Comparison of ENCODE assay signal across 8 cellular contexts in genomic region chrX:108224727-108225455, GRCh38.
A peak's percentile ranks its signal among the peaks of the same experiment; 100 is the strongest.
DNase-seq lines count a peak whose midpoint lies in the region; ATAC-seq, FAIRE-seq and TF ChIP-seq lines count a peak whose summit lies in the region.

No MANE protein-coding gene starts in this region.

- peak; percentile 87 for FAIRE-seq in GM12891 (lab: Jason Lieb, UNC)

- no peaks in the 10 kb centered on the region for H3K79me2 ChIP-seq in parathyroid adenoma

- no peak overlapping the region for H3K9ac ChIP-seq in NT2/D1 (ENCODE audit: insufficient read length, low read depth)
- H3K9ac ChIP-seq in parathyroid adenoma: no peak overlapping the region

- H3K9me3 ChIP-seq in NT2/D1 (ENCODE audit: insufficient read depth, low read length) (no peaks in the 10 kb centered on the region), parathyroid adenoma (ENCODE audit: control insufficient read depth, low read length) (no peaks in the 10 kb centered on the region)

- no peaks in the 10 kb centered on the region for H3K4me1 ChIP-seq in NT2/D1 (ENCODE audit: insufficient read depth, insufficient read length)
- H3K4me1 ChIP-seq in parathyroid adenoma: no peaks in the 10 kb centered on the region

- no peak overlapping the region for H3K27ac Mint-ChIP-seq in stimulated activated effector memory CD8-positive, alpha-beta T cell treated with anti-CD3 and anti-CD28 coated beads, Interleukin-12 subunit alpha, Interleukin-12 subunit beta, amount 100 ng/mL, for 72 hours

- no peak overlapping the region for H3K27ac ChIP-seq in parathyroid adenoma

- TF ChIP-seq POLR2A in GM12891 (IDR thresholded peaks at IDR 0.05; ENCODE audit: low read depth, low read length): no peak
- TF ChIP-seq POLR2A in erythroblast (IDR thresholded peaks at IDR 0.05; ENCODE audit: low read length): no peak

- H3K36me3 Mint-ChIP-seq in stimulated activated effector memory CD8-positive, alpha-beta T cell treated with anti-CD3 and anti-CD28 coated beads, Interleukin-12 subunit alpha, Interleukin-12 subunit beta, amount 100 ng/mL, for 72 hours: no peaks in the 10 kb centered on the region

- H3K4me3 Mint-ChIP-seq in stimulated activated effector memory CD8-positive, alpha-beta T cell treated with anti-CD3 and anti-CD28 coated beads, Interleukin-12 subunit alpha, Interleukin-12 subunit beta, amount 100 ng/mL, for 72 hours: no peak overlapping the region

- peak; percentile 88 for ATAC-seq in HG03354 (IDR thresholded peaks at IDR 0.05; ENCODE audit: poor library complexity, severe bottlenecking, unreplicated experiment)
- ATAC-seq in stimulated activated effector memory CD8-positive, alpha-beta T cell treated with anti-CD3 and anti-CD28 coated beads, Interleukin-12 subunit alpha, Interleukin-12 subunit beta, amount 100 ng/mL, for 72 hours: no peak

- no peaks in the 10 kb centered on the region for H3K9me3 Mint-ChIP-seq in stimulated activated effector memory CD8-positive, alpha-beta T cell treated with anti-CD3 and anti-CD28 coated beads, Interleukin-12 subunit alpha, Interleukin-12 subunit beta, amount 100 ng/mL, for 72 hours

- no peak overlapping the region for H3K4me2 ChIP-seq in parathyroid adenoma (ENCODE audit: low read length)

- no peak overlapping the region for H2AFZ ChIP-seq in parathyroid adenoma

- H3K27me3 ChIP-seq in NT2/D1 (ENCODE audit: insufficient read depth, insufficient read length) (no peaks in the 10 kb centered on the region), parathyroid adenoma (ENCODE audit: control insufficient read depth, insufficient read depth, low read length) (no peaks in the 10 kb centered on the region)

- H3K36me3 ChIP-seq in NT2/D1 (ENCODE audit: insufficient read depth, insufficient read length, low read length): no peaks in the 10 kb centered on the region
- no peaks in the 10 kb centered on the region for H3K36me3 ChIP-seq in parathyroid adenoma (ENCODE audit: control insufficient read depth, insufficient read depth, low read length)

- no peaks in the 10 kb centered on the region for H3K4me1 Mint-ChIP-seq in stimulated activated effector memory CD8-positive, alpha-beta T cell treated with anti-CD3 and anti-CD28 coated beads, Interleukin-12 subunit alpha, Interleukin-12 subunit beta, amount 100 ng/mL, for 72 hours

- peak; percentile 59 for TF ChIP-seq CTCF in AG09319 (IDR thresholded peaks at IDR 0.05; ENCODE audit: low read depth, low read length)
- peak; percentile 49 for TF ChIP-seq CTCF in parathyroid adenoma (IDR thresholded peaks at IDR 0.05)

- DNase-seq in AG09319 (ENCODE audit: extremely low read depth, low read depth): no peak
- no peak for DNase-seq in GM12891 (ENCODE audit: insufficient read length, low spot score)
- DNase-seq in NT2/D1 (ENCODE audit: low read depth, low spot score): peak; percentile 42
- peak; percentile 24 to 46 for DNase-seq in erythroblast (lab: John Stamatoyannopoulos, UW)
- DNase-seq in stimulated activated effector memory CD8-positive, alpha-beta T cell treated with anti-CD3 and anti-CD28 coated beads, Interleukin-12 subunit alpha, Interleukin-12 subunit beta, amount 100 ng/mL, for 72 hours (ENCODE audit: low spot score in 2 of 2): no peak
- no peak for DNase-seq in GOT3 (lab: John Stamatoyannopoulos, UW)

- no peak overlapping the region for H3K4me3 ChIP-seq in NT2/D1 (ENCODE audit: insufficient read length, low read depth)
- no peak overlapping the region for H3K4me3 ChIP-seq in parathyroid adenoma (ENCODE audit: low read depth, low read length)

TF ChIP-seq in GM12891, 5 proteins besides CTCF, POLR2A, EP300 and RAD21:
- TF ChIP-seq SPI1 (IDR thresholded peaks at IDR 0.05; ENCODE audit: low read depth, low read length): no peak

Comparison
In these comparisons a context has a peak if more than half of its experiments do, and no peak if none do; other contexts are left out.
1. DNase-seq: peak in NT2/D1 (single experiment) and erythroblast (2 of 2); none in AG09319 (single experiment), GM12891 (single experiment), stimulated activated effector memory CD8-positive, alpha-beta T cell treated with anti-CD3 and anti-CD28 coated beads, Interleukin-12 subunit alpha, Interleukin-12 subunit beta, amount 100 ng/mL, for 72 hours (0 of 2) and GOT3 (single experiment).